ENCODE assay signal across 8 cellular contexts in the genomic region with DNA sequence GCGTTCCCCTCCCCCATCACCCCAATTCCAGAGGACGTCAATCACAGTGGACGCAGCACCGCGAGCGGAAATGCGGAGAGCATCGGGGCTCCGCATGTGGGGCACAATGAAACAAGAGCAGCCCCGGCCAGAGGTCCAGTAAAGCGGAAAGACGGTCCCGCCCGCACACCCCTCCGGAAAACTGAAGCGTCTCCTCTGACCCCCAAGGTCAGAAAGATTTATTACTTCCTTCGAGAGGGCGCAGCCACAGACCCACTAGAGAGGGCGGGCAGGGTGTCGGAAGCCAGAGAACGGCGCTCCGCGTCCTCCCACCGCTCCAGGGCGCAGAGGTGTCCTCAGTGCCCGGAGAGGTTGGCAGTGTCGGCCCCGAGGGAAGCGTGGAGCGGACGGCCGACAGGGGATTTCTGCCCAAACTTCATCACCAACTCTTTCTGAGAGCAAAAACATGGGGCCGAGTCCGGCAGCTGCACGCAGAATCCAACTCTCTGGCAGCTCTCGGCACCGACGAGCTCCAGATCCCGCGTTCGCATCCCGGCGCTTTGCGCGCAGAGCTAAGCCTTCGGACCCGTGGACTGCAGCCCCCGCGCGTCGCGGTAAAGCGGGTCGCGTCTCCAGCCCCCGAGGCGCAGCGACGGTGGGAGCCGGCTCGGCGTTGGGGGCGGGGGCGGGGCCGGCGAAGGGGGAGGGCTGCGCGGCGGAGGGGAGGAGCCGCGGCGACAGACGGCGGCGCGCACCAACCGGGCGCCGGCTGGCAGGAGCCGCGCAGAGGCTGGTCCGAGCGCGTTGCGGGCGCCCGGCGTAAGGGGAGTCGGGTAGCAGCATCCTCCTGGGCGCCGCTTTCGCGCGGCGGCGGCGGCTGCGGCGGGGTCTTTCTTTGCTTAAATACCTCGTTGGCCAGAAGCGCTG. TPM values are rescaled to one million over a fixed set of nuclear protein-coding genes. Genes with fewer than 3 reads are reported as not detected.
A peak's percentile ranks its signal among the peaks of the same experiment; 100 is the strongest.
DNase-seq lines count a peak whose midpoint lies in the region; ATAC-seq and TF ChIP-seq lines count a peak whose summit lies in the region.

Gene CHST2 (plus strand): TSS at position 763 of the 906 bp plus-strand sequence. CDS start 1,046 bp downstream, outside the sequence.

- H3K79me2 ChIP-seq in KMS-11 (ENCODE audit: insufficient read depth, low read depth) = no peaks in the 10 kb centered on the region

- TF ChIP-seq POLR2A in adrenal gland (IDR thresholded peaks at IDR 0.05) = no peak

- peaks cover 43% of the 10 kb centered on the region for H3K27me3 Mint-ChIP-seq in progenitor cell of endocrine pancreas

- ATAC-seq in GM21723 (IDR thresholded peaks at IDR 0.05; ENCODE audit: unreplicated experiment) = peak; percentile 70

- peak within 1 kb of the TSS; percentile 72 for H3K4me2 ChIP-seq in KMS-11

- peak within 1 kb of the TSS; percentile 100 for H2AFZ ChIP-seq in KMS-11 (ENCODE audit: low read depth)

- 0 to 1% (median 0%) methylated on average over 2 to 102 of the region's 102 CpGs for WGBS in adrenal gland, 4 donors
- under 1% methylated on average over 102 of the region's 102 CpGs for WGBS in urinary bladder

- peaks cover 3% of the 10 kb centered on the region for H3K36me3 Mint-ChIP-seq in progenitor cell of endocrine pancreas (ENCODE audit: insufficient read depth)

- TF ChIP-seq CTCF in KMS-11 (conservative IDR thresholded peaks at IDR 0.05; ENCODE audit: low read depth, low read length) (no peak), adrenal gland (IDR thresholded peaks at IDR 0.05) (no peak), left ventricle myocardium inferior (IDR thresholded peaks at IDR 0.05; ENCODE audit: borderline replicate concordance) (no peak), progenitor cell of endocrine pancreas (IDR thresholded peaks at IDR 0.05; ENCODE audit: unreplicated experiment) (no peak)

- H3K4me1 ChIP-seq in KMS-11 (ENCODE audit: low read depth, poor library complexity, severe bottlenecking) = peaks cover 6% of the 10 kb centered on the region
- H3K4me1 ChIP-seq in adrenal gland (replicated peaks in 1 of 2) = peaks cover 0 to 16% of the 10 kb centered on the region in 2 donors
- peaks cover 37% of the 10 kb centered on the region for H3K4me1 ChIP-seq in left ventricle myocardium inferior
- no peaks in the 10 kb centered on the region for H3K4me1 ChIP-seq in urinary bladder (ENCODE audit: insufficient read depth)

- peak within 1 kb of the TSS; percentile 71 for H3K27ac Mint-ChIP-seq in progenitor cell of endocrine pancreas

- no peaks in the 10 kb centered on the region for H3K9me3 ChIP-seq in adrenal gland (replicated peaks in 1 of 3)
- H3K9me3 ChIP-seq in left ventricle myocardium inferior (replicated peaks) = no peaks in the 10 kb centered on the region

- H4K20me1 ChIP-seq in KMS-11 (ENCODE audit: insufficient read depth) = no peaks in the 10 kb centered on the region

- H3K4me3 ChIP-seq in KMS-11 (IDR thresholded peaks at IDR 0.05; ENCODE audit: insufficient read depth, low read depth, low read length) = peak within 1 kb of the TSS; percentile 80
- H3K4me3 ChIP-seq in adrenal gland = peak within 1 kb of the TSS in 3 of 4 donors; percentile 33 to 59 (median 36)
- peak within 1 kb of the TSS; percentile 79 for H3K4me3 ChIP-seq in left ventricle myocardium inferior
- H3K4me3 ChIP-seq in urinary bladder (ENCODE audit: low read depth, low read length) = peak within 1 kb of the TSS; percentile 68

- H3K9me3 Mint-ChIP-seq in progenitor cell of endocrine pancreas (ENCODE audit: low read depth) = no peaks in the 10 kb centered on the region

- intact Hi-C loops in adrenal gland (cut with DNase I) = no loop called here
- intact Hi-C loops in left ventricle myocardium inferior (cut with micrococcal nuclease) = no loop called here

- H3K27me3 ChIP-seq in KMS-11 (ENCODE audit: insufficient read depth, low read depth) (no peaks in the 10 kb centered on the region), adrenal gland (peaks cover 17% of the 10 kb centered on the region), left ventricle myocardium inferior (ENCODE audit: low read depth) (peaks cover 49% of the 10 kb centered on the region)

- H3K36me3 ChIP-seq in KMS-11 (ENCODE audit: insufficient read depth) (no peaks in the 10 kb centered on the region), adrenal gland (replicated peaks in 1 of 2) (no peaks in the 10 kb centered on the region), left ventricle myocardium inferior (peaks cover 3% of the 10 kb centered on the region), urinary bladder (ENCODE audit: insufficient read depth) (no peaks in the 10 kb centered on the region)

- peak within 1 kb of the TSS; percentile 52 for H3K9ac ChIP-seq in KMS-11

- peaks cover 10% of the 10 kb centered on the region for H3K4me1 Mint-ChIP-seq in progenitor cell of endocrine pancreas (ENCODE audit: low read depth)

- H3K27ac ChIP-seq in KMS-11 = peak within 1 kb of the TSS; percentile 60
- peak within 1 kb of the TSS in 4 of 5 donors; percentile 3 to 81 (median 50) for H3K27ac ChIP-seq in adrenal gland
- H3K27ac ChIP-seq in left ventricle myocardium inferior (replicated peaks) = peak within 1 kb of the TSS; percentile 71
- peak within 1 kb of the TSS; percentile 26 for H3K27ac ChIP-seq in urinary bladder (ENCODE audit: low read depth)

- H3K4me3 Mint-ChIP-seq in progenitor cell of endocrine pancreas (ENCODE audit: low read depth) = peak within 1 kb of the TSS; percentile 83

- DNase-seq in ELF-1 (ENCODE audit: low read depth, low spot score) (peak; percentile 77), SW 1271 (lab: John Stamatoyannopoulos, UW) (peak; percentile 23 to 72), adrenal gland (peak; percentile 20 to 65 (median 43)), left ventricle myocardium inferior (peak; percentile 72), progenitor cell of endocrine pancreas (ENCODE audit: low spot score, unreplicated experiment) (peak; percentile 46)

RNA-seq across cellular contexts. Expression of gene CHST2, which starts in this region (rescaled TPM):
- total RNA-seq in adrenal gland (10 to 100 TPM in 3 of 8 donors, 1 to 10 TPM in 5; 2.7 to 11.4 (median 3.8) TPM), left ventricle myocardium inferior (1.8 TPM), progenitor cell of endocrine pancreas (10.8 and 13.2 TPM in 2 replicates), urinary bladder (18.5 TPM)
- polyA plus RNA-seq in adrenal gland (1 to 10 TPM; 1.9 to 2.8 (median 2.2) TPM), urinary bladder (6.4 TPM)

Comparison
In these comparisons a context has a peak if more than half of its experiments do, and no peak if none do; other contexts are left out.
1. Peak in every context shown above with its lines: DNase-seq, ATAC-seq, H3K4me3 ChIP-seq and H3K27ac ChIP-seq.